Comparison of ENCODE assay signal across 14 cellular contexts in the genomic region with DNA sequence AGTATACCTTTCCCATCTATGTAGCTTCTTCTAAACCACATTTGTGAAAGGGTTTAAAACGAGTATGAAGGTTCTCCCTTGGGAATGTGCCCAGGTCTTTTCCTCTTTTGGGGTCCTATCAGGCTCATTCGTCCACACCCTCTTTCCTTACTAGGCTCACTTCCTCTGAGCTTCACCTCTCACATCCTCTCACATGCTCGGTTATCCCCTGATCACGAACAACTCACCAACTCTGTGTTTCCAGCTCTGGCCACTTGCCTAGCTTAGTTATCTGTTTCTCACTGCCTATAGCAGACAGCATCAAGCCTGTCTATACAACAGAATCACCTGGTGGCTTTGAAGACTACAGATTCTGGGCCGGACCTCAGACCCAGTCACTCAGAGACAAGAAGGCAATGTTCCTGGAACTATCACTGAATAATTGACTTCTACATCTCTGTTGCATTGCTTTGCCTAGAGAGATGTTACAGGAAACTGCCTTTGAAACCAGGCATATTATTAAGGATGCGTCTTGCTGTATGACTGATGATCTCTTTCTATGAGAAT.
A peak's percentile ranks its signal among the peaks of the same experiment; 100 is the strongest.
DNase-seq lines count a peak whose midpoint lies in the region; ATAC-seq, FAIRE-seq and TF ChIP-seq lines count a peak whose summit lies in the region.
"Had no signal": no experiment of that assay in that cellular context is flagged by ENCODE, and none has a peak within 500 bp of the region (broad histone marks: within the 10 kb centered on the region; RNA-seq: fewer than 3 reads in every experiment).

No MANE protein-coding gene starts in this region.

- peaks cover 27% of the 10 kb centered on the region for H3K36me3 Mint-ChIP-seq in activated B cell treated with CpG ODN at 0.5 μM for 24 hours (ENCODE audit: low read depth)
- H3K36me3 Mint-ChIP-seq in stimulated activated memory B cell treated with anti-CD40 and anti-IgM and Interleukin-4, amounts not matched to agents 10 μg/mL and 1 μg/mL and 100 μg/mL, for 72 hours: peaks cover 55% of the 10 kb centered on the region

- H3K9me3 ChIP-seq in HepG2 (ENCODE audit: low read length) (no peaks in the 10 kb centered on the region), right lobe of liver (no peaks in the 10 kb centered on the region)
- H3K9me3 ChIP-seq: Caco-2 had no signal

- no peak for TF ChIP-seq EP300 in HepG2 (IDR thresholded peaks at IDR 0.05; ENCODE audit: low read depth in 2 of 2, low read length in 2 of 2)
- no peak for TF ChIP-seq EP300 in HepG2 (CRISPR knock-in tag; IDR thresholded peaks at IDR 0.05; ENCODE audit: borderline replicate concordance)

- H3K36me3 ChIP-seq in HepG2 (replicated peaks in 1 of 2; ENCODE audit: control insufficient read depth in 1 of 2, insufficient read depth in 2 of 2, low read length in 2 of 2) (peaks cover 15 to 50% of the 10 kb centered on the region in 2 experiments), right lobe of liver (no peaks in the 10 kb centered on the region)

- no peak for DNase-seq in HepG2 (ENCODE audit: low spot score)
- DNase-seq in right lobe of liver: no peak
- no peak for DNase-seq in activated B cell treated with CpG ODN at 0.5 μM for 24 hours
- no peak for DNase-seq in AG20443 (ENCODE audit: low spot score)
- no peak for DNase-seq in occipital lobe (lab: John Stamatoyannopoulos, UW)
- DNase-seq: activated CD4-positive, alpha-beta T cell treated with anti-CD3 and anti-CD28 coated beads, Interleukin-2, amount 50 U/mL, for 1 hour; Caco-2; cortex of kidney had no signal

- peak overlapping the region; percentile 37 for H3K27ac Mint-ChIP-seq in activated B cell treated with CpG ODN at 0.5 μM for 24 hours
- peak overlapping the region; percentile 58 for H3K27ac Mint-ChIP-seq in stimulated activated memory B cell treated with anti-CD40 and anti-IgM and Interleukin-4, amounts not matched to agents 10 μg/mL and 1 μg/mL and 100 μg/mL, for 72 hours
- H3K27ac Mint-ChIP-seq: T-helper 2 cell treated with Interferon-gamma antibody and Interleukin-4, amounts not matched to agents 5 μg/mL and 100 μg/mL, for 36 hours had no signal

- H3K9ac ChIP-seq in HepG2 (ENCODE audit: insufficient read depth, low read depth, low read length): no peak overlapping the region

- no peak for FAIRE-seq in HepG2 (lab: Jason Lieb, UNC)

- in situ Hi-C loops in HepG2 (cut with HindIII; ENCODE audit: extremely low pct_ligation_motif_present, low pct_unique_long_range_greater_than_20kb): no loop called here

- no peak for TF ChIP-seq CTCF in HepG2 (CRISPR knock-in tag; IDR thresholded peaks at IDR 0.05)
- no peak for TF ChIP-seq CTCF in right lobe of liver (IDR thresholded peaks at IDR 0.05)
- TF ChIP-seq CTCF in activated B cell treated with CpG ODN at 0.5 μM for 24 hours (IDR thresholded peaks at IDR 0.05): no peak

- H2AFZ ChIP-seq in HepG2 (ENCODE audit: low read length): no peak overlapping the region

- peak overlapping the region; percentile 7 for H3K4me3 Mint-ChIP-seq in activated B cell treated with CpG ODN at 0.5 μM for 24 hours
- H3K4me3 Mint-ChIP-seq in stimulated activated memory B cell treated with anti-CD40 and anti-IgM and Interleukin-4, amounts not matched to agents 10 μg/mL and 1 μg/mL and 100 μg/mL, for 72 hours: no peak overlapping the region
- H3K4me3 Mint-ChIP-seq: T-helper 2 cell treated with Interferon-gamma antibody and Interleukin-4, amounts not matched to agents 5 μg/mL and 100 μg/mL, for 36 hours had no signal

- TF ChIP-seq POLR2A in HepG2 (IDR thresholded peaks at IDR 0.05; ENCODE audit: insufficient read depth in 1 of 2, low read depth in 2 of 2, low read length in 2 of 2): no peak
- no peak for TF ChIP-seq POLR2A in right lobe of liver (IDR thresholded peaks at IDR 0.05)

- TF ChIP-seq RAD21 in HepG2 (CRISPR knock-in tag; IDR thresholded peaks at IDR 0.05): no peak

- H3K27ac ChIP-seq in HepG2 (ENCODE audit: extremely low read length, insufficient read depth, low read length): no peak overlapping the region
- H3K27ac ChIP-seq in right lobe of liver: no peak overlapping the region
- H3K27ac ChIP-seq: epithelial cell of prostate had no signal

- H3K4me1 ChIP-seq in HepG2 (ENCODE audit: insufficient read depth, low read length) (peaks cover 18% of the 10 kb centered on the region; the same call in 1 of the 2 replicates), right lobe of liver (no peaks in the 10 kb centered on the region)
- H3K4me1 ChIP-seq: Caco-2 had no signal

- peaks cover 71% of the 10 kb centered on the region for H4K20me1 ChIP-seq in HepG2 (ENCODE audit: insufficient read depth, low read length)

- 94% methylated on average over 6 of the region's 6 CpGs for WGBS in HepG2 (ENCODE audit: low lambda C conversion rate)
- 85% methylated on average over 6 of the region's 6 CpGs for WGBS in right lobe of liver (ENCODE audit: insufficient coverage, low coverage, low lambda C conversion rate, missing lambda C conversion rate)

- CTCF ChIA-PET in HepG2 (lab: Yijun Ruan, JAX; ENCODE audit: low intra/inter-chr PET ratio, low total read pairs) (no interaction called here), activated B cell treated with CpG ODN at 0.5 μM for 24 hours (lab: Charles Lee) (interaction anchor here (1.0 to 1.3 kb wide), 3 partner anchors 16 to 125 kb away, joined by 3 read pairs; no protein-coding TSS in a partner anchor)

- no TSS peak for BruUV-seq in HepG2 (replicated peaks; lab: Mats Ljungman, UMichigan)

- H3K79me2 ChIP-seq in HepG2 (ENCODE audit: insufficient read depth, low read length): peaks cover 54% of the 10 kb centered on the region

- H3K4me1 Mint-ChIP-seq in activated B cell treated with CpG ODN at 0.5 μM for 24 hours: peaks cover 40% of the 10 kb centered on the region
- H3K4me1 Mint-ChIP-seq in stimulated activated memory B cell treated with anti-CD40 and anti-IgM and Interleukin-4, amounts not matched to agents 10 μg/mL and 1 μg/mL and 100 μg/mL, for 72 hours: peaks cover 47% of the 10 kb centered on the region

- intact Hi-C loops in HepG2 (cut with micrococcal nuclease; ENCODE audit: unreplicated experiment) (no loop called here), right lobe of liver (cut with DNase I) (no loop called here), activated B cell treated with CpG ODN at 0.5 μM for 24 hours (cut with micrococcal nuclease) (no loop called here)

- H3K4me3 ChIP-seq in HepG2 (replicated peaks in 1 of 3; ENCODE audit: insufficient read depth in 1 of 3, low read depth in 2 of 3, low read length in 3 of 3) (no peak overlapping the region), right lobe of liver (no peak overlapping the region)
- H3K4me3 ChIP-seq: lung had no signal

- ATAC-seq in HepG2 (no peak), right lobe of liver (no peak), GM21619 (IDR thresholded peaks at IDR 0.05; ENCODE audit: unreplicated experiment) (peak; percentile 66), activated B cell treated with CpG ODN at 0.5 μM for 24 hours (ENCODE audit: low read depth) (peak; percentile 87), GM19035 (IDR thresholded peaks at IDR 0.05; ENCODE audit: unreplicated experiment) (no peak)
- peak; percentile 75 for ATAC-seq in stimulated activated memory B cell treated with anti-CD40 and anti-IgM and Interleukin-4, amounts not matched to agents 10 μg/mL and 1 μg/mL and 100 μg/mL, for 72 hours

- H3K9me3 Mint-ChIP-seq in activated B cell treated with CpG ODN at 0.5 μM for 24 hours: no peaks in the 10 kb centered on the region
- no peaks in the 10 kb centered on the region for H3K9me3 Mint-ChIP-seq in stimulated activated memory B cell treated with anti-CD40 and anti-IgM and Interleukin-4, amounts not matched to agents 10 μg/mL and 1 μg/mL and 100 μg/mL, for 72 hours
- H3K9me3 Mint-ChIP-seq: T-helper 2 cell treated with Interferon-gamma antibody and Interleukin-4, amounts not matched to agents 5 μg/mL and 100 μg/mL, for 36 hours had no signal

- no peak overlapping the region for H3K4me2 ChIP-seq in HepG2 (ENCODE audit: low read depth, low read length)

- no peaks in the 10 kb centered on the region for H3K27me3 Mint-ChIP-seq in activated B cell treated with CpG ODN at 0.5 μM for 24 hours
- H3K27me3 Mint-ChIP-seq in stimulated activated memory B cell treated with anti-CD40 and anti-IgM and Interleukin-4, amounts not matched to agents 10 μg/mL and 1 μg/mL and 100 μg/mL, for 72 hours: no peaks in the 10 kb centered on the region

- POLR2A ChIA-PET in HepG2 (lab: Yijun Ruan, JAX): no interaction called here
- POLR2A ChIA-PET in activated B cell treated with CpG ODN at 0.5 μM for 24 hours (lab: Charles Lee): interaction anchor here (0.6 to 1.0 kb wide), 4 partner anchors 14 to 175 kb away, joined by 3 to 5 read pairs (median 4); no protein-coding TSS in a partner anchor

- no peaks in the 10 kb centered on the region for H3K27me3 ChIP-seq in HepG2 (ENCODE audit: control insufficient read depth in 1 of 2, insufficient read depth in 2 of 2, low read length in 2 of 2)
- H3K27me3 ChIP-seq in right lobe of liver: no peaks in the 10 kb centered on the region

TF ChIP-seq in HepG2, 621 proteins besides CTCF, POLR2A, EP300 and RAD21:
- peak; percentile 41 for TF ChIP-seq RBM22 (optimal IDR thresholded peaks at IDR 0.05; ENCODE audit: low read length)
- TF ChIP-seq, protein P1, sequence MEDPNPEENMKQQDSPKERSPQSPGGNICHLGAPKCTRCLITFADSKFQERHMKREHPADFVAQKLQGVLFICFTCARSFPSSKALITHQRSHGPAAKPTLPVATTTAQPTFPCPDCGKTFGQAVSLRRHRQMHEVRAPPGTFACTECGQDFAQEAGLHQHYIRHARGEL (CRISPR knock-in tag; IDR thresholded peaks at IDR 0.05): no peak

Comparison
In these comparisons a context has a peak if more than half of its experiments do, and no peak if none do; other contexts are left out.
1. ATAC-seq: peak in GM21619 (single experiment), activated B cell treated with CpG ODN at 0.5 μM for 24 hours (single experiment) and stimulated activated memory B cell treated with anti-CD40 and anti-IgM and Interleukin-4, amounts not matched to agents 10 μg/mL and 1 μg/mL and 100 μg/mL, for 72 hours (single experiment); none in HepG2 (single experiment), right lobe of liver (0 of 4) and GM19035 (single experiment).